Comparison of ENCODE assay signal across 13 cellular contexts in the genomic region with DNA sequence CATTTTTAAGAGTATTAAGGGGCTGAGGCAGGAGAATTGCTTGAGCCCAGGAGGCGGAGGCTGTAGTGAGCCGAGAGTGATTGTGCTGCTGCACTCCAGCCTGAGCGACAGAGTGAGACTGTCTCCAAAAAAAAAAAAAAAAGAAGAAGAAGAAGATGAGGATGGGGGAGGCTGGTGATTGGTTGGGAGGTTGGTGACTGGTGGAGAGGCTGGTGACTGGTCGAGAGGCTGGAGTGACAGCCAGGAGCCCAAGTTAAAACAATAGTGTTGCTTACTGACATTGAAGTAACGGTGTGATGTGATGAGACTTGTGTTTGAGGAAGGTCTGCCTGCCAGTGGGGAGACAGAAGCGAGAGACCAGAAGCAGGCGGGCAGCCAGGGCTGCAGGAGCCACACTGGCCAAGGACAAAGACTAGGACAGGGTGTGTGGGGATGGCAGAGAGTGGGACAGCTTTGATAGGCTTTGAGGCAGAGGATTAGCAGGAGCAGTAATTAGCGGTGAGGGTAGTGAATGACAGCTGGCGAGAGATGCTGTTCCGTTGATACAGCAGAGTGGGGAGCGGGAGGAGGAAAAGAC. TPM values are rescaled to one million over a fixed set of nuclear protein-coding genes. Genes with fewer than 3 reads are reported as not detected.
A peak's percentile ranks its signal among the peaks of the same experiment; 100 is the strongest.
DNase-seq lines count a peak whose midpoint lies in the region; ATAC-seq and TF ChIP-seq lines count a peak whose summit lies in the region.
"Had no signal": no experiment of that assay in that cellular context is flagged by ENCODE, and none has a peak within 500 bp of the region (broad histone marks: within the 10 kb centered on the region; RNA-seq: fewer than 3 reads in every experiment).

No MANE protein-coding gene starts in this region.

- no peak for ATAC-seq in HG03378 (IDR thresholded peaks at IDR 0.05; ENCODE audit: unreplicated experiment)
- no peak for ATAC-seq in GM21367 (IDR thresholded peaks at IDR 0.05; ENCODE audit: unreplicated experiment)
- ATAC-seq: HepG2, psoas muscle had no signal

- intact Hi-C loops in CD4-positive, alpha-beta memory T cell (cut with micrococcal nuclease) = no loop called here

- H3K4me3 Mint-ChIP-seq in CD4-positive, alpha-beta memory T cell = peak overlapping the region in 2 of 8 donors; percentile 13 to 67
- H3K4me3 Mint-ChIP-seq in HFFc6 (peak overlapping the region; percentile 12; the same call in 1 of the 2 replicates), brain (peak overlapping the region in 4 of 5 experiments; percentile 37 to 74 (median 51)), mesothelial cell of epicardium (no peak overlapping the region)

- H3K27me3 ChIP-seq in CD4-positive, alpha-beta memory T cell (ENCODE audit: insufficient read depth, low read length) = no peaks in the 10 kb centered on the region
- no peaks in the 10 kb centered on the region for H3K27me3 ChIP-seq in SJCRH30

- peaks cover 45% of the 10 kb centered on the region for H3K36me3 ChIP-seq in CD4-positive, alpha-beta memory T cell (ENCODE audit: insufficient read depth, low read length)
- peaks cover 86% of the 10 kb centered on the region for H3K36me3 ChIP-seq in SJCRH30

- POLR2A ChIA-PET in CD4-positive, alpha-beta memory T cell (lab: Charles Lee; ENCODE audit: partially characterized antibody) = no interaction called here

- CTCF ChIA-PET in CD4-positive, alpha-beta memory T cell (lab: Charles Lee; ENCODE audit: partially characterized antibody) = no interaction called here

- peaks cover 48 to 73% of the 10 kb centered on the region in 2 donors for H3K36me3 Mint-ChIP-seq in CD4-positive, alpha-beta memory T cell
- peaks cover 61% of the 10 kb centered on the region for H3K36me3 Mint-ChIP-seq in HFFc6 (ENCODE audit: low read depth)
- peaks cover 95% of the 10 kb centered on the region for H3K36me3 Mint-ChIP-seq in brain
- H3K36me3 Mint-ChIP-seq in mesothelial cell of epicardium = peaks cover 44% of the 10 kb centered on the region

- H3K27ac ChIP-seq in CD4-positive, alpha-beta memory T cell (ENCODE audit: low read depth, low read length) = no peak overlapping the region
- no peak overlapping the region for H3K27ac ChIP-seq in SJCRH30
- H3K27ac ChIP-seq: psoas muscle had no signal

- peaks cover 0 to 5% (median 0%) of the 10 kb centered on the region in 8 donors for H3K9me3 Mint-ChIP-seq in CD4-positive, alpha-beta memory T cell
- H3K9me3 Mint-ChIP-seq in HFFc6 (peaks cover 2% of the 10 kb centered on the region; the same call in 1 of the 2 replicates), brain (peaks cover 0 to 3% (median 0%) of the 10 kb centered on the region in 5 experiments), mesothelial cell of epicardium (no peaks in the 10 kb centered on the region)

- H3K27ac Mint-ChIP-seq in CD4-positive, alpha-beta memory T cell = peak overlapping the region in 6 of 7 donors; percentile 13 to 89 (median 46)
- H3K27ac Mint-ChIP-seq in HFFc6 = peak overlapping the region; percentile 61
- H3K27ac Mint-ChIP-seq in brain = peak overlapping the region; percentile 46 to 92 (median 81)
- peak overlapping the region; percentile 37 for H3K27ac Mint-ChIP-seq in mesothelial cell of epicardium

- DNase-seq in CD4-positive, alpha-beta memory T cell = no peak
- DNase-seq in HFFc6 (no peak), mesothelial cell of epicardium (ENCODE audit: low spot score in 2 of 2, unreplicated experiment in 2 of 2) (no peak), SJCRH30 (no peak)
- no peak for DNase-seq in effector CD8-positive, alpha-beta T cell (lab: John Stamatoyannopoulos, UW)
- DNase-seq: mesendoderm; NCI-H1436 treated with DMSO at 0.1 percent for 48 hours; stimulated activated CD4-positive, alpha-beta T cell treated with anti-CD3 and anti-CD28 coated beads, Interleukin-2, amount 100 ng/mL, for 48 hours had no signal

- H3K9me3 ChIP-seq in CD4-positive, alpha-beta memory T cell (ENCODE audit: control insufficient read depth in 1 of 2, low read length in 2 of 2) = no peaks in the 10 kb centered on the region
- H3K9me3 ChIP-seq in SJCRH30 (replicated peaks) = no peaks in the 10 kb centered on the region
- H3K9me3 ChIP-seq: psoas muscle had no signal

- no peaks in the 10 kb centered on the region for H3K27me3 Mint-ChIP-seq in CD4-positive, alpha-beta memory T cell
- H3K27me3 Mint-ChIP-seq in HFFc6 (ENCODE audit: insufficient read depth) (peaks cover 15% of the 10 kb centered on the region), brain (peaks cover 10% of the 10 kb centered on the region), mesothelial cell of epicardium (ENCODE audit: low read depth) (no peaks in the 10 kb centered on the region)

- H3K4me1 ChIP-seq in CD4-positive, alpha-beta memory T cell (ENCODE audit: insufficient read depth, low read length) = peaks cover 47% of the 10 kb centered on the region
- peaks cover 11% of the 10 kb centered on the region; the same call in 1 of the 2 replicates for H3K4me1 ChIP-seq in SJCRH30

- H3K4me1 Mint-ChIP-seq in CD4-positive, alpha-beta memory T cell = peaks cover 33 to 68% (median 49%) of the 10 kb centered on the region in 4 donors
- H3K4me1 Mint-ChIP-seq in HFFc6 (ENCODE audit: low read depth) (peaks cover 43% of the 10 kb centered on the region), brain (peaks cover 63% of the 10 kb centered on the region), mesothelial cell of epicardium (peaks cover 35% of the 10 kb centered on the region)

- TF ChIP-seq CTCF in HFFc6 (IDR thresholded peaks at IDR 0.05) = no peak
- no peak for TF ChIP-seq CTCF in brain (conservative IDR thresholded peaks at IDR 0.05)
- no peak for TF ChIP-seq CTCF in mesothelial cell of epicardium (IDR thresholded peaks at IDR 0.05; ENCODE audit: unreplicated experiment)

- H3K4me3 ChIP-seq in CD4-positive, alpha-beta memory T cell (ENCODE audit: low read length in 2 of 2) = no peak overlapping the region
- no peak overlapping the region for H3K4me3 ChIP-seq in SJCRH30
- H3K4me3 ChIP-seq: psoas muscle had no signal

RNA-seq across cellular contexts. Expression of gene SRRT, which starts 4.9 kb away (rescaled TPM):
- total RNA-seq in CD4-positive, alpha-beta memory T cell = 100 to 1,000 TPM; 264 to 272 TPM
- polyA plus RNA-seq in CD4-positive, alpha-beta memory T cell = 10 to 100 TPM; 37.8 to 86.5 TPM
- 100 to 1,000 TPM; 111 to 154 (median 133) TPM for total RNA-seq in HFFc6 (2021; fragmentation: NEBNext Ultra II Directional; extraction: Animal tissue kit (Norgen Biotek cat#: 25700))
- polyA plus RNA-seq in brain (ENCODE audit: insufficient read depth, low read depth, low replicate concordance) = 68.3 TPM
- total RNA-seq in mesothelial cell of epicardium = 229 to 245 TPM (median 240 TPM) in 3 replicates
- 140 and 156 TPM in 2 replicates for total RNA-seq in SJCRH30 (2014; rRNA removed; shearing (Covaris generic))

RNA-seq across cellular contexts. Expression of gene UFSP1, which starts 9.7 kb away (rescaled TPM):
- total RNA-seq in CD4-positive, alpha-beta memory T cell = 10 to 100 TPM; 10.1 to 11.0 TPM
- 1 to 10 TPM in 1 of 2 donors, under 1 TPM in 1; 0.34 to 2.6 TPM for polyA plus RNA-seq in CD4-positive, alpha-beta memory T cell
- total RNA-seq in HFFc6 (2021; fragmentation: NEBNext Ultra II Directional; extraction: Animal tissue kit (Norgen Biotek cat#: 25700)) = 1 to 10 TPM; 3.2 to 3.6 (median 3.5) TPM
- polyA plus RNA-seq in brain (ENCODE audit: insufficient read depth, low read depth, low replicate concordance) = 1.1 TPM
- 6.0 to 8.0 TPM (median 6.4 TPM) in 3 replicates for total RNA-seq in mesothelial cell of epicardium
- total RNA-seq in SJCRH30 (2014; rRNA removed; shearing (Covaris generic)) = 5.5 and 6.1 TPM in 2 replicates

RNA-seq across cellular contexts. Expression of gene TRIP6, which starts 12.6 kb away (rescaled TPM):
- 1 to 10 TPM; 7.6 to 9.4 TPM for total RNA-seq in CD4-positive, alpha-beta memory T cell
- polyA plus RNA-seq in CD4-positive, alpha-beta memory T cell = 1 to 10 TPM; 2.7 to 4.9 TPM
- 100 to 1,000 TPM; 125 to 148 (median 140) TPM for total RNA-seq in HFFc6 (2021; fragmentation: NEBNext Ultra II Directional; extraction: Animal tissue kit (Norgen Biotek cat#: 25700))
- polyA plus RNA-seq in brain (ENCODE audit: insufficient read depth, low read depth, low replicate concordance) = 26.8 TPM
- 101 to 109 TPM (median 107 TPM) in 3 replicates for total RNA-seq in mesothelial cell of epicardium
- total RNA-seq in SJCRH30 (2014; rRNA removed; shearing (Covaris generic)) = 42.1 and 49.3 TPM in 2 replicates

RNA-seq across cellular contexts. Expression of gene ACHE, which starts 15.9 kb away (rescaled TPM):
- not detected for total RNA-seq in CD4-positive, alpha-beta memory T cell
- not detected for polyA plus RNA-seq in CD4-positive, alpha-beta memory T cell
- total RNA-seq in HFFc6 (2021; fragmentation: NEBNext Ultra II Directional; extraction: Animal tissue kit (Norgen Biotek cat#: 25700)) = under 1 TPM in 1 of 6 experiments, not detected in 5; 0.31 TPM
- 9.3 TPM for polyA plus RNA-seq in brain (ENCODE audit: insufficient read depth, low read depth, low replicate concordance)
- 9.2 to 10.4 TPM (median 9.6 TPM) in 3 replicates for total RNA-seq in mesothelial cell of epicardium
- total RNA-seq in SJCRH30 (2014; rRNA removed; shearing (Covaris generic)) = 1.3 and 1.5 TPM in 2 replicates

RNA-seq across cellular contexts. Expression of gene SLC12A9, which starts 27.3 kb away (rescaled TPM):
- total RNA-seq in CD4-positive, alpha-beta memory T cell = 10 to 100 TPM; 63.7 to 64.6 TPM
- 1 to 10 TPM; 7.0 to 9.1 TPM for polyA plus RNA-seq in CD4-positive, alpha-beta memory T cell
- total RNA-seq in HFFc6 (2021; fragmentation: NEBNext Ultra II Directional; extraction: Animal tissue kit (Norgen Biotek cat#: 25700)) = 10 to 100 TPM; 19.3 to 26.2 (median 21.7) TPM
- 15.7 TPM for polyA plus RNA-seq in brain (ENCODE audit: insufficient read depth, low read depth, low replicate concordance)
- total RNA-seq in mesothelial cell of epicardium = 30.9 to 39.1 TPM (median 37.5 TPM) in 3 replicates
- 12.2 and 15.0 TPM in 2 replicates for total RNA-seq in SJCRH30 (2014; rRNA removed; shearing (Covaris generic))
